Comparison of ENCODE assay signal across 8 cellular contexts in the genomic region with DNA sequence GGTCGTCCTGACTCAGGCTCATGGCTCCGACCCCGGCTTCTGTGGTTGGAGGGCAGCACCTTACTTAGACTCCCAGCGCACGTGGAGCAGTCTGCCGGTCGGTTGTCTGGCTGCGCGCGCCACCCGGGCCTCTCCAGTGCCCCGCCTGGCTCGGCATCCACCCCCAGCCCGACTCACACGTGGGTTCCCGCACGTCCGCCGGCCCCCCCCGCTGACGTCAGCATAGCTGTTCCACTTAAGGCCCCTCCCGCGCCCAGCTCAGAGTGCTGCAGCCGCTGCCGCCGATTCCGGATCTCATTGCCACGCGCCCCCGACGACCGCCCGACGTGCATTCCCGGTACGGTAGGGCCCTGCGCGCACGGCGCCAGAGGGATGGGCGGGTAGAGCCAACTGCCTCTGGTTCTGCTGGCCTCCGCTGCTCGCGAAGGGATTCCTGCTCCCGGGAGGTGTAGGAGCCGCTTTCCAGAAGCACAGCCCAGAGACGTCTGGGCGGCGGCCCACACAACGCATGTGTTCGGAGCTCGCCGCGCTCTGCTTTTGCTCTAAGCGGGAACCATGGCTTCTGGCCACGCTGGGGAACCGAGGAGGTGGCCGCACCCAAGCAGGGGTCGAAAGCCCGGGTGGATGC. TPM values are rescaled to one million over a fixed set of nuclear protein-coding genes. Genes with fewer than 3 reads are reported as not detected.
DNase-seq lines count a peak whose midpoint lies in the region; ATAC-seq and TF ChIP-seq lines count a peak whose summit lies in the region.

LDHA (plus strand) TSS at position 264 of the 628 bp plus-strand sequence. CDS start 2,280 bp downstream, outside the sequence.

- POLR2A ChIA-PET in PC-9 (lab: Charles Lee; ENCODE audit: unreplicated experiment), result interaction anchor here (0.5 to 1.3 kb wide), 17 partner anchors 10 to 685 kb away, joined by 3 to 61 read pairs (median 4); partner anchors contain the start of gene TSG101

- intact Hi-C loops in PC-9 (cut with micrococcal nuclease; ENCODE audit: unreplicated experiment), result loop anchor here (1.0 to 10.0 kb wide), 3 partner anchors 10 to 130 kb away; partner anchors contain the start of genes GTF2H1, HPS5 and TSG101

- peak; percentile 85 for TF ChIP-seq POLR2A in erythroblast (IDR thresholded peaks at IDR 0.05; ENCODE audit: low read length)

- peaks cover 60% of the 10 kb centered on the region for H3F3A ChIP-seq in PC-9 (ENCODE audit: insufficient read depth, low read depth)

- H3K9ac ChIP-seq in mucosa of stomach (ENCODE audit: low read length), result peak within 1 kb of the TSS; percentile 89

- peak within 1 kb of the TSS; percentile 81 for H2AFZ ChIP-seq in PC-9

- peak within 1 kb of the TSS; percentile 85 for H3K4me2 ChIP-seq in PC-9

- DNase-seq in DMS153 treated with DMSO at 0.1 percent for 48 hours (lab: John Stamatoyannopoulos, UW; ENCODE audit: unreplicated experiment) (peak; percentile 77), KBM-7 (peak; percentile 95), PC-9 (peak; percentile 92 to 98), erythroblast (lab: John Stamatoyannopoulos, UW) (peak; percentile 94 to 95)
- peak; percentile 98 for DNase-seq in activated T-cell treated with anti-CD3 and anti-CD28 coated beads, Interleukin-2, amount 50 U/mL, for 1 hour
- peak; percentile 100 for DNase-seq in stimulated activated CD8-positive, alpha-beta memory T cell treated with anti-CD3 and anti-CD28 coated beads, Interleukin-4, amount 100 ng/mL, for 48 hours

- in situ Hi-C loops in KBM-7 (cut with MboI; ENCODE audit: low pct_unique_long_range_greater_than_20kb, low sequenced_read_pairs), result no loop called here

- BruUV-seq in PC-9 (replicated peaks; lab: Mats Ljungman, UMichigan), result TSS peak; percentile 58

- H3K4me3 ChIP-seq in PC-9, result peak within 1 kb of the TSS; percentile 79
- H3K4me3 ChIP-seq in mucosa of stomach (ENCODE audit: low read length), result peak within 1 kb of the TSS; percentile 69

- peak; percentile 66 for ATAC-seq in GM21717 (IDR thresholded peaks at IDR 0.05; ENCODE audit: unreplicated experiment)

- H3K27me3 ChIP-seq in PC-9 (ENCODE audit: insufficient read depth, low read depth) (no peaks in the 10 kb centered on the region), mucosa of stomach (ENCODE audit: control insufficient read depth, insufficient read depth, low read length) (no peaks in the 10 kb centered on the region)

- H4K20me1 ChIP-seq in PC-9 (ENCODE audit: insufficient read depth), result peaks cover 30% of the 10 kb centered on the region

- peaks cover 67% of the 10 kb centered on the region for H3K79me2 ChIP-seq in PC-9 (ENCODE audit: low read depth)

- TF ChIP-seq CTCF in PC-9 (conservative IDR thresholded peaks at IDR 0.05), result no peak

- H3K36me3 ChIP-seq in PC-9 (ENCODE audit: low read depth) (peaks cover 28% of the 10 kb centered on the region), mucosa of stomach (ENCODE audit: control insufficient read depth, insufficient read depth, low read length) (peaks cover 8% of the 10 kb centered on the region)

- CTCF ChIA-PET in PC-9 (lab: Charles Lee), result interaction anchor here (0.6 to 1.7 kb wide), 3 partner anchors 11 to 547 kb away, joined by 3 to 8 read pairs (median 7); no protein-coding TSS in a partner anchor

- no peaks in the 10 kb centered on the region for H3K9me3 ChIP-seq in PC-9 (ENCODE audit: insufficient read depth, low read depth)
- H3K9me3 ChIP-seq in mucosa of stomach (ENCODE audit: control insufficient read depth, low read length), result no peaks in the 10 kb centered on the region

- H3K4me1 ChIP-seq in PC-9 (replicated peaks; ENCODE audit: insufficient read depth), result peaks cover 33% of the 10 kb centered on the region
- peaks cover 24% of the 10 kb centered on the region for H3K4me1 ChIP-seq in mucosa of stomach (ENCODE audit: control insufficient read depth, insufficient read depth, low read length)

- no peaks in the 10 kb centered on the region for H3K9me2 ChIP-seq in PC-9 (ENCODE audit: insufficient read depth)

- H3K27ac ChIP-seq in PC-9, result peak within 1 kb of the TSS; percentile 84

RNA-seq across cellular contexts. Expression of gene LDHA, which starts in this region (rescaled TPM):
- 716 and 962 TPM in 2 replicates for total RNA-seq in PC-9 (2021)

Comparison
In these comparisons a context has a peak if more than half of its experiments do, and no peak if none do; other contexts are left out.
1. Peak in every context shown above with its lines: DNase-seq, ATAC-seq, H3K4me3 ChIP-seq and H3K27ac ChIP-seq.